Comparison of ENCODE assay signal across 8 cellular contexts in genomic region chr18:8988262-8988871, GRCh38.
DNase-seq lines count a peak whose midpoint lies in the region; ATAC-seq and TF ChIP-seq lines count a peak whose summit lies in the region.

No MANE protein-coding gene starts in this region.

- H4K20me1 ChIP-seq in hepatocyte (ENCODE audit: insufficient read depth, poor library complexity, severe bottlenecking) (no peaks in the 10 kb centered on the region), smooth muscle cell (ENCODE audit: low read depth) (no peaks in the 10 kb centered on the region)

- H3K36me3 Mint-ChIP-seq in T-cell = no peaks in the 10 kb centered on the region

- H3K4me1 Mint-ChIP-seq in T-cell = no peaks in the 10 kb centered on the region

- no peak overlapping the region for H3K27ac Mint-ChIP-seq in T-cell

- ATAC-seq in T-cell (replicated peaks in 1 of 4) = peak; percentile 61 to 78 (median 74)

- no peak overlapping the region for H3K27ac ChIP-seq in ascending aorta
- H3K27ac ChIP-seq in hepatocyte = no peak overlapping the region
- H3K27ac ChIP-seq in smooth muscle cell (ENCODE audit: low read depth) = no peak overlapping the region

- H3F3A ChIP-seq in smooth muscle cell (ENCODE audit: low read depth) = no peaks in the 10 kb centered on the region

- H3K9me3 Mint-ChIP-seq in T-cell = no peaks in the 10 kb centered on the region

- peaks cover 15 to 17% of the 10 kb centered on the region in 2 donors for H3K27me3 Mint-ChIP-seq in T-cell

- POLR2A ChIA-PET in T-cell (lab: Charles Lee) = no interaction called here

- H3K9me2 ChIP-seq in hepatocyte (replicated peaks; ENCODE audit: insufficient read depth) = no peaks in the 10 kb centered on the region

- H3K4me2 ChIP-seq in hepatocyte = no peak overlapping the region
- no peak overlapping the region for H3K4me2 ChIP-seq in smooth muscle cell

- 32% methylated on average over 10 of the region's 10 CpGs for WGBS in hepatocyte (ENCODE audit: low lambda C conversion rate, missing lambda C conversion rate)
- 37% methylated on average over 8 of the region's 10 CpGs for WGBS in smooth muscle cell (ENCODE audit: low lambda C conversion rate)

- no peak overlapping the region for H3K4me3 Mint-ChIP-seq in T-cell

- H2AFZ ChIP-seq in hepatocyte (no peak overlapping the region), smooth muscle cell (ENCODE audit: low read depth) (no peak overlapping the region)

- H3K9ac ChIP-seq in smooth muscle cell (ENCODE audit: low read depth) = no peak overlapping the region

- no peaks in the 10 kb centered on the region for H3K4me1 ChIP-seq in HAP-1
- peaks cover 0 to 3% of the 10 kb centered on the region in 2 donors for H3K4me1 ChIP-seq in ascending aorta
- H3K4me1 ChIP-seq in hepatocyte (ENCODE audit: insufficient read depth) = no peaks in the 10 kb centered on the region
- H3K4me1 ChIP-seq in smooth muscle cell (ENCODE audit: low read depth) = no peaks in the 10 kb centered on the region

- TF ChIP-seq CTCF in ascending aorta (IDR thresholded peaks at IDR 0.05) (peak; percentile 27 to 77 (median 70)), hepatocyte (IDR thresholded peaks at IDR 0.05; ENCODE audit: poor library complexity) (peak; percentile 81), smooth muscle cell (IDR thresholded peaks at IDR 0.05; ENCODE audit: borderline replicate concordance, insufficient read depth, poor library complexity, severe bottlenecking) (peak; percentile 78)

- in situ Hi-C loops in HAP-1 (cut with MboI; ENCODE audit: low sequenced_read_pairs) = loop anchor here (10.0 kb wide), 2 partner anchors 324 to 514 kb away; no protein-coding TSS in a partner anchor

- no peak overlapping the region for H3K4me3 ChIP-seq in HAP-1
- H3K4me3 ChIP-seq in ascending aorta = no peak overlapping the region
- no peak overlapping the region for H3K4me3 ChIP-seq in hepatocyte
- H3K4me3 ChIP-seq in smooth muscle cell = no peak overlapping the region

- intact Hi-C loops in ascending aorta (cut with DNase I) = loop anchor here (2.0 to 10.0 kb wide), 4 partner anchors 66 to 334 kb away; partner anchors contain the start of gene MTCL1

- CTCF ChIA-PET in T-cell (lab: Charles Lee) = interaction anchor here (0.6 to 2.4 kb wide), 18 partner anchors 9 to 384 kb away, joined by 3 to 43 read pairs (median 4); no protein-coding TSS in a partner anchor

- H3K36me3 ChIP-seq in HAP-1 (replicated peaks) (no peaks in the 10 kb centered on the region), ascending aorta (no peaks in the 10 kb centered on the region), hepatocyte (replicated peaks; ENCODE audit: insufficient read depth, low read depth) (no peaks in the 10 kb centered on the region), smooth muscle cell (ENCODE audit: low read depth) (no peaks in the 10 kb centered on the region)

- no peaks in the 10 kb centered on the region for H3K9me3 ChIP-seq in HAP-1
- no peaks in the 10 kb centered on the region for H3K9me3 ChIP-seq in ascending aorta
- no peaks in the 10 kb centered on the region for H3K9me3 ChIP-seq in hepatocyte (ENCODE audit: low read depth)
- H3K9me3 ChIP-seq in smooth muscle cell (replicated peaks; ENCODE audit: low read depth) = no peaks in the 10 kb centered on the region

- DNase-seq in Daoy (ENCODE audit: low read depth) = peak; percentile 41
- DNase-seq in HAP-1 (ENCODE audit: low spot score in 2 of 2) = peak; percentile 63 to 76
- DNase-seq in NCI-H1092 treated with DMSO at 0.1 percent for 48 hours (lab: John Stamatoyannopoulos, UW) = peak; percentile 42
- DNase-seq in T-cell = peak; percentile 10 to 59 (median 38)
- peak in 1 of 2 donors; percentile 66 for DNase-seq in ascending aorta (ENCODE audit: low spot score in 2 of 2)
- peak; percentile 80 for DNase-seq in hepatocyte (ENCODE audit: low spot score)
- DNase-seq in smooth muscle cell (lab: John Stamatoyannopoulos, UW; ENCODE audit: unreplicated experiment) = peak; percentile 2
- no peak for DNase-seq in GF-D8 (lab: John Stamatoyannopoulos, UW)

- no peaks in the 10 kb centered on the region for H3K79me2 ChIP-seq in hepatocyte
- no peaks in the 10 kb centered on the region for H3K79me2 ChIP-seq in smooth muscle cell (ENCODE audit: low read depth)

- no peaks in the 10 kb centered on the region for H3K27me3 ChIP-seq in HAP-1 (ENCODE audit: low read depth)
- H3K27me3 ChIP-seq in ascending aorta = no peaks in the 10 kb centered on the region
- H3K27me3 ChIP-seq in hepatocyte = no peaks in the 10 kb centered on the region
- no peaks in the 10 kb centered on the region for H3K27me3 ChIP-seq in smooth muscle cell (ENCODE audit: low read depth)
